Comparison of ENCODE assay signal across 16 cellular contexts in the genomic region with DNA sequence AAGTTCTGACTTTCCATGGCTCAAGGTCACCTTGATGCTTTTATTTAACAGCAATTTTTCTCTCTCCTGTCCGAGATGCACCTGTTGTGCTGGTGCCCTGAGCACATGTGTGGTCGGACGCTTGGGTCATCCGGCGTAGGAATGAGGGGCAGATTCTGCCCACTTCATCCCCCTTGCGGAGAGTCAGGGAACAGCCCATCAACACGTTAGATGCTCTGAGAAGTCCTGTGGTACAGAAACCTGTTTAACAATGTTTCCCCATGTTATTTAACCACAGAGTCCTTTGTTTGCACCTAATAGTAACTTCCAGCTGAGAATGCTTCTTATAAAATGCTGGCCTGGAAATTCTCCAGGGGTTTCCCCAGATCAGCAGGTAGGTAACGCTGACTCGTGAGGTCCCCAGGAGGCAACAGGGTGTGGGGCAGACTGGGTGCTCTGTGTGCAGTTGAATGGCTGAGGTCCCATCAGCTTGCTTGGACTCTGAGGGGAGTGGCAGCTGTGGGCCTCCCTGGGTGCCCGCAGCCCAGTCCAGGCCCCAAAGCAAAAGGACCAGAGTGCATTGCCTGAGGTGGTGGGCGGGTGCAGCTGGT. TPM values are rescaled to one million over a fixed set of nuclear protein-coding genes. Genes with fewer than 3 reads are reported as not detected.
DNase-seq lines count a peak whose midpoint lies in the region; ATAC-seq, FAIRE-seq and TF ChIP-seq lines count a peak whose summit lies in the region.
"Had no signal": no experiment of that assay in that cellular context is flagged by ENCODE, and none has a peak within 500 bp of the region (broad histone marks: within the 10 kb centered on the region; RNA-seq: fewer than 3 reads in every experiment).

No MANE protein-coding gene starts in this region.

- no peak for ATAC-seq in left ventricle myocardium superior
- peak; percentile 38 for ATAC-seq in WTC11
- no peak for ATAC-seq in HG03439 (IDR thresholded peaks at IDR 0.05; ENCODE audit: unreplicated experiment)

- no peak for TF ChIP-seq POLR2A in GM12892 (IDR thresholded peaks at IDR 0.05; ENCODE audit: low read depth, low read length)

- H3K9me3 ChIP-seq in cardiac muscle cell (ENCODE audit: low read depth) = no peaks in the 10 kb centered on the region
- H3K9me3 ChIP-seq: tibial artery had no signal

- no peaks in the 10 kb centered on the region for H3K4me1 ChIP-seq in cardiac muscle cell (ENCODE audit: low read depth)
- H3K4me1 ChIP-seq: tibial artery had no signal

- H3K27me3 ChIP-seq in cardiac muscle cell = no peaks in the 10 kb centered on the region

- no peak overlapping the region for H3K27ac ChIP-seq in cardiac muscle cell
- H3K27ac ChIP-seq: tibial artery had no signal

- CTCF ChIA-PET in WTC11 (lab: Charles Lee) = interaction anchor here (1.6 to 2.8 kb wide), 5 partner anchors 13 to 249 kb away, joined by 3 to 10 read pairs (median 9); no protein-coding TSS in a partner anchor

- no peak for DNase-seq in cardiac muscle cell (ENCODE audit: low read depth in 1 of 2, low spot score in 1 of 2)
- DNase-seq in left ventricle myocardium superior = no peak
- DNase-seq in WTC11 (ENCODE audit: low spot score) = peak; percentile 53
- DNase-seq in iPS-NIHi7 (ENCODE audit: extremely low spot score) = peak; percentile 61
- DNase-seq in activated effector memory CD4-positive, alpha-beta T cell treated with anti-CD3 and anti-CD28 coated beads, Interleukin-2, amount 50 U/mL, for 16 hours = no peak
- DNase-seq in activated naive CD8-positive, alpha-beta T cell treated with anti-CD3 and anti-CD28 coated beads for 36 hours = no peak
- DNase-seq in GM12892 (ENCODE audit: insufficient read length) = no peak
- DNase-seq: activated naive CD4-positive, alpha-beta T cell treated with anti-CD3 and anti-CD28 coated beads, Interleukin-2, amount 50 U/mL, for 16 hours; DMS153; NCI-H1105; tibial artery had no signal

- H3K27me3 Mint-ChIP-seq in WTC11 (ENCODE audit: low read depth) = no peaks in the 10 kb centered on the region
- H3K27me3 Mint-ChIP-seq in activated naive CD8-positive, alpha-beta T cell treated with anti-CD3 and anti-CD28 coated beads for 36 hours = no peaks in the 10 kb centered on the region

- no peaks in the 10 kb centered on the region for H3K36me3 Mint-ChIP-seq in WTC11
- H3K36me3 Mint-ChIP-seq in activated naive CD8-positive, alpha-beta T cell treated with anti-CD3 and anti-CD28 coated beads for 36 hours = no peaks in the 10 kb centered on the region

- no peak overlapping the region for H3K4me3 ChIP-seq in cardiac muscle cell
- H3K4me3 ChIP-seq: tibial artery had no signal

- TF ChIP-seq CTCF in cardiac muscle cell (IDR thresholded peaks at IDR 0.05; ENCODE audit: low read depth, low read length) = peak; percentile 15
- peak; percentile 31 for TF ChIP-seq CTCF in WTC11 (IDR thresholded peaks at IDR 0.05)

- no peaks in the 10 kb centered on the region for H3K4me1 Mint-ChIP-seq in WTC11
- no peaks in the 10 kb centered on the region for H3K4me1 Mint-ChIP-seq in activated naive CD8-positive, alpha-beta T cell treated with anti-CD3 and anti-CD28 coated beads for 36 hours
- H3K4me1 Mint-ChIP-seq: central memory CD8-positive, alpha-beta T cell had no signal

- no peaks in the 10 kb centered on the region for H3K36me3 ChIP-seq in cardiac muscle cell
- H3K36me3 ChIP-seq: tibial artery had no signal

- no peak overlapping the region for H3K4me3 Mint-ChIP-seq in WTC11
- no peak overlapping the region for H3K4me3 Mint-ChIP-seq in activated naive CD8-positive, alpha-beta T cell treated with anti-CD3 and anti-CD28 coated beads for 36 hours
- H3K4me3 Mint-ChIP-seq: central memory CD8-positive, alpha-beta T cell had no signal

- no peaks in the 10 kb centered on the region for H3K9me3 Mint-ChIP-seq in WTC11
- no peaks in the 10 kb centered on the region for H3K9me3 Mint-ChIP-seq in activated naive CD8-positive, alpha-beta T cell treated with anti-CD3 and anti-CD28 coated beads for 36 hours
- H3K9me3 Mint-ChIP-seq: central memory CD8-positive, alpha-beta T cell had no signal

- FAIRE-seq in GM12892 (lab: Jason Lieb, UNC) = no peak
- FAIRE-seq: HTR-8/SVneo had no signal

- no peak overlapping the region; the same call in 1 of the 2 replicates for H3K27ac Mint-ChIP-seq in WTC11
- no peak overlapping the region for H3K27ac Mint-ChIP-seq in activated naive CD8-positive, alpha-beta T cell treated with anti-CD3 and anti-CD28 coated beads for 36 hours

- intact Hi-C loops in left ventricle myocardium superior (cut with micrococcal nuclease) = no loop called here

- POLR2A ChIA-PET in WTC11 (lab: Charles Lee) = no interaction called here

TF ChIP-seq in WTC11, 78 proteins besides CTCF, POLR2A, EP300 and RAD21 (continues in another document):
- no peak for TF ChIP-seq FOXP1 (CRISPR knock-in tag; IDR thresholded peaks at IDR 0.05; ENCODE audit: borderline replicate concordance)
- no peak for TF ChIP-seq ELF4 (CRISPR knock-in tag; IDR thresholded peaks at IDR 0.05; ENCODE audit: low read depth)
- TF ChIP-seq IRF1 (CRISPR knock-in tag; IDR thresholded peaks at IDR 0.05) = no peak
- TF ChIP-seq, protein P1, sequence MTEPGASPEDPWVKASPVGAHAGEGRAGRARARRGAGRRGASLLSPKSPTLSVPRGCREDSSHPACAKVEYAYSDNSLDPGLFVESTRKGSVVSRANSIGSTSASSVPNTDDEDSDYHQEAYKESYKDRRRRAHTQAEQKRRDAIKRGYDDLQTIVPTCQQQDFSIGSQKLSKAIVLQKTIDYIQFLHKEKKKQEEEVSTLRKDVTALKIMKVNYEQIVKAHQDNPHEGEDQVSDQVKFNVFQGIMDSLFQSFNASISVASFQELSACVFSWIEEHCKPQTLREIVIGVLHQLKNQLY (CRISPR knock-in tag; IDR thresholded peaks at IDR 0.05) = no peak
- no peak for TF ChIP-seq TP53 (CRISPR knock-in tag; IDR thresholded peaks at IDR 0.05)
- TF ChIP-seq CREB1 (CRISPR knock-in tag; IDR thresholded peaks at IDR 0.05) = no peak
- no peak for TF ChIP-seq NFE2L1 (CRISPR knock-in tag; IDR thresholded peaks at IDR 0.05)
- no peak for TF ChIP-seq ZNF396 (CRISPR knock-in tag; IDR thresholded peaks at IDR 0.05; ENCODE audit: borderline replicate concordance)
- TF ChIP-seq NR2C2 (CRISPR knock-in tag; IDR thresholded peaks at IDR 0.05) = no peak
- TF ChIP-seq ZBTB21 (CRISPR knock-in tag; IDR thresholded peaks at IDR 0.05; ENCODE audit: borderline replicate concordance) = no peak
- no peak for TF ChIP-seq ZSCAN18 (CRISPR knock-in tag; IDR thresholded peaks at IDR 0.05)
- no peak for TF ChIP-seq GABPB1 (CRISPR knock-in tag; IDR thresholded peaks at IDR 0.05)
- no peak for TF ChIP-seq ZNF317 (CRISPR knock-in tag; IDR thresholded peaks at IDR 0.05; ENCODE audit: borderline replicate concordance, low read depth)
- TF ChIP-seq PREB (CRISPR knock-in tag; IDR thresholded peaks at IDR 0.05; ENCODE audit: borderline replicate concordance) = no peak

RNA-seq across cellular contexts. Expression of gene DOC2B, which starts 17.8 kb away (rescaled TPM):
- total RNA-seq in cardiac muscle cell = 0.35 and 1.6 TPM in 2 replicates
- polyA plus RNA-seq in cardiac muscle cell = 0.21 and 0.85 TPM in 2 replicates
- 3.9 TPM for total RNA-seq in left ventricle myocardium superior
- 2.1 to 2.7 TPM (median 2.5 TPM) in 3 replicates for total RNA-seq in WTC11 (2021)
- under 1 TPM; 0.06 to 0.08 TPM for total RNA-seq in activated naive CD8-positive, alpha-beta T cell treated with anti-CD3 and anti-CD28 coated beads for 36 hours
- not detected for polyA plus RNA-seq in GM12892 (2012; ENCODE audit: missing spikeins)

RNA-seq across cellular contexts. Expression of gene SCGB1C2, which starts 26.2 kb away (rescaled TPM):
- total RNA-seq in cardiac muscle cell (not detected in 2 replicates), left ventricle myocardium superior (not detected), WTC11 (2021) (not detected in 3 replicates)
- polyA plus RNA-seq in cardiac muscle cell = not detected in 2 replicates
- not detected for total RNA-seq in activated naive CD8-positive, alpha-beta T cell treated with anti-CD3 and anti-CD28 coated beads for 36 hours
- not detected for polyA plus RNA-seq in GM12892 (2012; ENCODE audit: missing spikeins)
- total RNA-seq: mesenteric fat pad had no signal
- polyA plus RNA-seq: esophagus had no signal

Comparison
In these comparisons a context has a peak if more than half of its experiments do, and no peak if none do; other contexts are left out.
1. DNase-seq: peak in WTC11 (single experiment) and iPS-NIHi7 (single experiment); none in cardiac muscle cell (0 of 2), left ventricle myocardium superior (single experiment), activated effector memory CD4-positive, alpha-beta T cell treated with anti-CD3 and anti-CD28 coated beads, Interleukin-2, amount 50 U/mL, for 16 hours (single experiment), activated naive CD8-positive, alpha-beta T cell treated with anti-CD3 and anti-CD28 coated beads for 36 hours (single experiment) and GM12892 (single experiment).